8 cellular contexts compared by ENCODE assay signal in genomic region chr3:132722165-132723023, GRCh38. TPM values are rescaled to one million over a fixed set of nuclear protein-coding genes. Genes with fewer than 3 reads are reported as not detected.
A peak's percentile ranks its signal among the peaks of the same experiment; 100 is the strongest.
DNase-seq lines count a peak whose midpoint lies in the region; ATAC-seq and TF ChIP-seq lines count a peak whose summit lies in the region.

NPHP3 (minus strand) TSS chr3:132722409; CDS start chr3:132722355, 54 bp downstream.

- intact Hi-C loops in esophagus squamous epithelium (cut with DNase I) = loop anchor here (10.0 kb wide), 1 partner anchor 702 kb away; no protein-coding TSS in a partner anchor

- no peaks in the 10 kb centered on the region for H3K27me3 ChIP-seq in esophagus squamous epithelium

- peak within 1 kb of the TSS; percentile 61 to 86 (median 81) for H3K4me3 ChIP-seq in esophagus squamous epithelium

- H3K36me3 ChIP-seq in KOPT-K1 (ENCODE audit: insufficient read depth, low read length) = no peaks in the 10 kb centered on the region
- H3K36me3 ChIP-seq in esophagus squamous epithelium = peaks cover 0 to 18% (median 0%) of the 10 kb centered on the region in 3 donors

- peak within 1 kb of the TSS; percentile 44 for H3K27ac ChIP-seq in KOPT-K1 (ENCODE audit: low read depth, low read length, poor library complexity, severe bottlenecking)
- peak within 1 kb of the TSS; percentile 92 to 98 (median 95) for H3K27ac ChIP-seq in esophagus squamous epithelium

- TF ChIP-seq CTCF in esophagus squamous epithelium (IDR thresholded peaks at IDR 0.05) = peak in 1 of 6 experiments; percentile 10

- H3K27me3 Mint-ChIP-seq in naive B cell = peaks cover 0 to 4% (median 0%) of the 10 kb centered on the region in 3 donors
- no peaks in the 10 kb centered on the region for H3K27me3 Mint-ChIP-seq in stimulated activated naive B cell treated with anti-CD40 and anti-IgM and Interleukin-4, amounts not matched to agents 10 μg/mL and 1 μg/mL and 100 μg/mL, for 72 hours

- peak; percentile 82 for ATAC-seq in GM21786 (IDR thresholded peaks at IDR 0.05; ENCODE audit: unreplicated experiment)
- peak; percentile 75 to 78 for ATAC-seq in naive B cell (ENCODE audit: low read depth in 2 of 2)
- ATAC-seq in stimulated activated naive B cell treated with anti-CD40 and anti-IgM and Interleukin-4, amounts not matched to agents 10 μg/mL and 1 μg/mL and 100 μg/mL, for 72 hours (replicated peaks) = peak; percentile 85 to 87

- no peaks in the 10 kb centered on the region for H3K9me3 Mint-ChIP-seq in naive B cell
- H3K9me3 Mint-ChIP-seq in stimulated activated naive B cell treated with anti-CD40 and anti-IgM and Interleukin-4, amounts not matched to agents 10 μg/mL and 1 μg/mL and 100 μg/mL, for 72 hours = no peaks in the 10 kb centered on the region

- H3K27ac Mint-ChIP-seq in naive B cell = peak within 1 kb of the TSS; percentile 75 to 84 (median 82)
- H3K27ac Mint-ChIP-seq in stimulated activated naive B cell treated with anti-CD40 and anti-IgM and Interleukin-4, amounts not matched to agents 10 μg/mL and 1 μg/mL and 100 μg/mL, for 72 hours = peak within 1 kb of the TSS; percentile 93

- H3K36me3 Mint-ChIP-seq in naive B cell = peaks cover 0 to 8% of the 10 kb centered on the region in 2 donors
- peaks cover 7 to 11% of the 10 kb centered on the region in 2 donors for H3K36me3 Mint-ChIP-seq in stimulated activated naive B cell treated with anti-CD40 and anti-IgM and Interleukin-4, amounts not matched to agents 10 μg/mL and 1 μg/mL and 100 μg/mL, for 72 hours

- H3K4me3 Mint-ChIP-seq in naive B cell = peak within 1 kb of the TSS; percentile 87 to 96 (median 92)
- peak within 1 kb of the TSS; percentile 94 to 95 for H3K4me3 Mint-ChIP-seq in stimulated activated naive B cell treated with anti-CD40 and anti-IgM and Interleukin-4, amounts not matched to agents 10 μg/mL and 1 μg/mL and 100 μg/mL, for 72 hours

- peak in 2 of 4 donors; percentile 68 to 90 for TF ChIP-seq POLR2A in esophagus squamous epithelium (IDR thresholded peaks at IDR 0.05)

- DNase-seq in DMS79 (lab: John Stamatoyannopoulos, UW) (peak; percentile 80), RKO (ENCODE audit: low spot score) (peak; percentile 92), activated T-helper 1 cell treated with Interleukin-2 at 50 U/mL for 16 hours (ENCODE audit: low read depth) (peak; percentile 94), esophagus squamous epithelium (lab: John Stamatoyannopoulos, UW) (peak; percentile 97), naive B cell (peak; percentile 81)
- DNase-seq in stimulated activated naive B cell treated with anti-CD40 and anti-IgM and Interleukin-4, amounts not matched to agents 10 μg/mL and 1 μg/mL and 100 μg/mL, for 72 hours = peak; percentile 84

- peaks cover 16 to 48% (median 17%) of the 10 kb centered on the region in 3 donors for H3K4me1 ChIP-seq in esophagus squamous epithelium

- 0 to 10% methylated on average over 4 of the region's 96 CpGs for WGBS in esophagus squamous epithelium, 2 donors

- no peaks in the 10 kb centered on the region for H3K9me3 ChIP-seq in KOPT-K1 (ENCODE audit: insufficient read depth, low read length, poor library complexity, severe bottlenecking)
- no peaks in the 10 kb centered on the region for H3K9me3 ChIP-seq in esophagus squamous epithelium

- peaks cover 27 to 41% (median 41%) of the 10 kb centered on the region in 3 donors for H3K4me1 Mint-ChIP-seq in naive B cell
- peaks cover 13 to 40% of the 10 kb centered on the region in 2 donors for H3K4me1 Mint-ChIP-seq in stimulated activated naive B cell treated with anti-CD40 and anti-IgM and Interleukin-4, amounts not matched to agents 10 μg/mL and 1 μg/mL and 100 μg/mL, for 72 hours

RNA-seq across cellular contexts. Expression of gene NPHP3, which starts in this region (rescaled TPM):
- 10 to 100 TPM in 1 of 4 donors, 1 to 10 TPM in 3; 7.1 to 27.8 (median 9.1) TPM for total RNA-seq in esophagus squamous epithelium
- polyA plus RNA-seq in naive B cell (ENCODE audit: low read depth in 6 of 6) = 1 to 10 TPM; 1.9 to 8.3 (median 4.9) TPM

Comparison
In these comparisons a context has a peak if more than half of its experiments do, and no peak if none do; other contexts are left out.
1. Peak in every context shown above with its lines: DNase-seq, ATAC-seq, H3K4me3 ChIP-seq and H3K27ac ChIP-seq.